Comparison of ENCODE assay signal across 10 cellular contexts in the genomic region with DNA sequence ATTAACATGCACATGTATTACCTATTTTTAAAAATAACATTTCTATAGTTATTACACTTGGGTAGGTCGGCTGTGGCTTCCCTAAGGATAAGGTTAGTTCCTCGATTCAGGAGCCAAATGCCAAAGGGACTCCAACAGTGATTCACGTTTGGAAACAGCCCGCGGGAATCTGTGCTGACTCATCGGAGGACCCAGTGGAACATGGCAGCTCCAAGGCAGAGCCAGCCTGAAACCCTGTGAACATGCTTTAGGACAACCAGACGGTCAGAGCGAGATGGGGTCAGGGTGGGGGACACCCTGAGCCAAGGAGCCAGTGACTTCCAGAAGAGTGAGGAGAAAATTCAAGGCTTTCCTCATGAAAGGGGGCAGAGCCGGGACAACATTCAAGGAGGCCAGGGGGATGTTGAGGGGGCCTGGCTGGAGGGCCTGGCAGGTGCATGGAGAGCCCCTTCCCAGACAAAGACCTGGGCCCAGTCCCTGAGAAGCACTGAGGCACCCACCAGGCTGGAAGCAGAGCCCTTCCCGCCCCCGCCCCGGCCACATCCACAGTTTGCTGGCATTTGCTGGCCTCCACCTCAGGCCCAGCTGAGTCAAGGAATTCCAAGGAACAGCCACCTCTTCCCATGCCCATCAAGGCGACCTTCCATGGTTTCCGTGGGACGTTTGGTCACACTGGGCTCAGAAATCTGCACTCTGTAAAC.
DNase-seq lines count a peak whose midpoint lies in the region; ATAC-seq and TF ChIP-seq lines count a peak whose summit lies in the region.
"Had no signal": no experiment of that assay in that cellular context is flagged by ENCODE, and none has a peak within 500 bp of the region (broad histone marks: within the 10 kb centered on the region; RNA-seq: fewer than 3 reads in every experiment).

No MANE protein-coding gene starts in this region.

- no CpG with 5 or more reads among the region's 15 CpGs for WGBS in mesendoderm (ENCODE audit: extremely low coverage, insufficient coverage, low lambda C conversion rate)

- H3K56ac ChIP-seq in mesendoderm (ENCODE audit: low read length), result no peak overlapping the region

- H3K4me3 ChIP-seq in duodenal mucosa (ENCODE audit: low read depth in 1 of 2, low read length in 2 of 2) (no peak overlapping the region), mesendoderm (ENCODE audit: low read length) (no peak overlapping the region), upper lobe of right lung (no peak overlapping the region)

- no peak overlapping the region for H4K5ac ChIP-seq in mesendoderm (ENCODE audit: low read length)

- H2BK5ac ChIP-seq in mesendoderm (ENCODE audit: low read length), result no peak overlapping the region

- H3K23ac ChIP-seq in mesendoderm (ENCODE audit: low read length), result no peak overlapping the region

- H2BK120ac ChIP-seq in mesendoderm (ENCODE audit: low read depth, low read length), result no peak overlapping the region

- no peak overlapping the region for H3K9ac ChIP-seq in duodenal mucosa (ENCODE audit: low read depth in 1 of 2, low read length in 2 of 2)
- H3K9ac ChIP-seq in mesendoderm (ENCODE audit: low read length), result no peak overlapping the region

- no peak overlapping the region for H3K4me2 ChIP-seq in mesendoderm (ENCODE audit: low read length)

- intact Hi-C loops in upper lobe of right lung (cut with DNase I), result no loop called here

- H2BK15ac ChIP-seq in mesendoderm (replicated peaks; ENCODE audit: low read depth), result no peak overlapping the region

- H3K4me1 ChIP-seq in duodenal mucosa (ENCODE audit: control insufficient read depth in 1 of 2, insufficient read depth in 2 of 2, low read length in 2 of 2) (no peaks in the 10 kb centered on the region), mesendoderm (ENCODE audit: control insufficient read depth, low read depth, low read length) (no peaks in the 10 kb centered on the region), upper lobe of right lung (peaks cover 21% of the 10 kb centered on the region)

- TF ChIP-seq CTCF in upper lobe of right lung (IDR thresholded peaks at IDR 0.05), result no peak

- no peak overlapping the region for H3K18ac ChIP-seq in mesendoderm (ENCODE audit: low read length)

- H2AK5ac ChIP-seq in mesendoderm (ENCODE audit: low read length), result no peak overlapping the region

- no peaks in the 10 kb centered on the region for H3K79me1 ChIP-seq in mesendoderm (ENCODE audit: low read length)

- H3K27me3 ChIP-seq in duodenal mucosa (ENCODE audit: control insufficient read depth in 1 of 2, insufficient read depth in 2 of 2, low read length in 2 of 2) (no peaks in the 10 kb centered on the region), mesendoderm (ENCODE audit: insufficient read depth, low read length, poor library complexity) (no peaks in the 10 kb centered on the region), upper lobe of right lung (no peaks in the 10 kb centered on the region)

- H3K36me3 ChIP-seq in duodenal mucosa (ENCODE audit: control insufficient read depth in 1 of 2, insufficient read depth in 2 of 2, low read length in 2 of 2) (no peaks in the 10 kb centered on the region), mesendoderm (ENCODE audit: control insufficient read depth, insufficient read depth, low read length) (no peaks in the 10 kb centered on the region), upper lobe of right lung (no peaks in the 10 kb centered on the region)

- ATAC-seq in upper lobe of right lung, result no peak
- ATAC-seq in GM19023 (IDR thresholded peaks at IDR 0.05; ENCODE audit: unreplicated experiment), result no peak
- no peak for ATAC-seq in HG03025 (IDR thresholded peaks at IDR 0.05; ENCODE audit: low FRiP score, unreplicated experiment)

- H3K27ac ChIP-seq in duodenal mucosa (ENCODE audit: low read depth, low read length), result peak overlapping the region; percentile 26
- no peak overlapping the region for H3K27ac ChIP-seq in mesendoderm (ENCODE audit: low read depth, low read length)
- H3K27ac ChIP-seq in upper lobe of right lung, result peak overlapping the region; percentile 58

- DNase-seq in NCI-H226 (peak; percentile 88), mesendoderm (peak; percentile 55), upper lobe of right lung (no peak), activated T-cell treated with anti-CD3 and anti-CD28 coated beads for 4 hours (no peak)
- DNase-seq in activated T-cell treated with anti-CD3 and anti-CD28 coated beads, Interleukin-2, amount 50 U/mL, for 1 hour, result no peak
- DNase-seq: activated CD4-positive, alpha-beta T cell treated with anti-CD3 and anti-CD28 coated beads, Interleukin-2, amount 10 ng/mL, durations not matched to agents 7 days and 5 days; stimulated activated CD4-positive, alpha-beta T cell treated with anti-CD3 and anti-CD28 coated beads, Interleukin-2, amount 100 ng/mL, for 48 hours had no signal

- H3K9me3 ChIP-seq in duodenal mucosa (ENCODE audit: control insufficient read depth in 1 of 2, low read length in 2 of 2), result no peaks in the 10 kb centered on the region
- no peaks in the 10 kb centered on the region for H3K9me3 ChIP-seq in upper lobe of right lung

- no peak overlapping the region for H3K4ac ChIP-seq in mesendoderm (ENCODE audit: low read depth, low read length)

- no peak overlapping the region for H4K8ac ChIP-seq in mesendoderm (ENCODE audit: low read depth, low read length)

- H3K79me2 ChIP-seq in mesendoderm (ENCODE audit: control insufficient read depth, insufficient read depth, low read length), result no peaks in the 10 kb centered on the region

Comparison
In these comparisons a context has a peak if more than half of its experiments do, and no peak if none do; other contexts are left out.
1. DNase-seq: peak in NCI-H226 (single experiment) and mesendoderm (single experiment); none in upper lobe of right lung (single experiment), activated T-cell treated with anti-CD3 and anti-CD28 coated beads, Interleukin-2, amount 50 U/mL, for 1 hour (single experiment) and activated T-cell treated with anti-CD3 and anti-CD28 coated beads for 4 hours (single experiment).